Comparison of ENCODE assay signal across 29 cellular contexts in genomic region chr9:129692534-129692933, GRCh38. TPM values are rescaled to one million over a fixed set of nuclear protein-coding genes. Genes with fewer than 3 reads are reported as not detected.
"Had no signal": no experiment of that assay in that cellular context is flagged by ENCODE, and none has a peak within 500 bp of the region (broad histone marks: within the 10 kb centered on the region; RNA-seq: fewer than 3 reads in every experiment).

No MANE protein-coding gene starts in this region.

- H3K4me3 ChIP-seq: adrenal gland, coronary artery, dorsolateral prefrontal cortex had no signal

- FAIRE-seq: astrocyte, bronchial epithelial cell, frontal cortex had no signal

- ATAC-seq: activated CD4-positive, alpha-beta T cell treated with anti-CD3 and anti-CD28 coated beads for 36 hours; activated CD8-positive, alpha-beta memory T cell treated with anti-CD3 and anti-CD28 coated beads, Interleukin-2, amount 10 ng/mL, durations not matched to agents 7 days and 5 days; activated CD8-positive, alpha-beta T cell treated with anti-CD3 and anti-CD28 coated beads, Interleukin-2, amount 10 ng/mL, durations not matched to agents 7 days and 5 days; activated naive CD8-positive, alpha-beta T cell treated with anti-CD3 and anti-CD28 coated beads, Interleukin-2, amount 50 U/mL, for 24 hours; esophagus mucosa had no signal

- H3K27ac ChIP-seq: adrenal gland, brain microvascular endothelial cell, coronary artery, dorsolateral prefrontal cortex had no signal

- H3K36me3 ChIP-seq: adrenal gland, brain microvascular endothelial cell had no signal

- DNase-seq: activated CD4-positive, alpha-beta memory T cell treated with anti-CD3 and anti-CD28 coated beads for 36 hours; activated CD4-positive, alpha-beta T cell treated with anti-CD3 and anti-CD28 coated beads for 36 hours; activated CD4-positive, alpha-beta T cell treated with anti-CD3 and anti-CD28 coated beads, Interleukin-2, amount 10 ng/mL, durations not matched to agents 24 days and 14 days; activated CD4-positive, CD25-positive, alpha-beta regulatory T cell; activated CD4-positive, CD25-positive, alpha-beta regulatory T cell treated with anti-CD3 and anti-CD28 coated beads, Interleukin-2, amount 50 U/mL, for 72 hours; activated CD8-positive, alpha-beta memory T cell treated with anti-CD3 and anti-CD28 coated beads, Interleukin-2, amount 10 ng/mL, durations not matched to agents 7 days and 5 days; activated CD8-positive, alpha-beta memory T cell treated with anti-CD3 and anti-CD28 coated beads, Interleukin-2, amount 50 U/mL, for 4 hours; activated CD8-positive, alpha-beta T cell treated with anti-CD3 and anti-CD28 coated beads, Interleukin-2, amount 10 ng/mL, durations not matched to agents 7 days and 5 days; activated effector memory CD4-positive, alpha-beta T cell treated with anti-CD3 and anti-CD28 coated beads, Interleukin-2, amount 50 U/mL, for 16 hours; activated naive CD4-positive, alpha-beta T cell treated with anti-CD3 and anti-CD28 coated beads for 36 hours; activated naive CD8-positive, alpha-beta T cell treated with anti-CD3 and anti-CD28 coated beads for 36 hours; activated naive CD8-positive, alpha-beta T cell treated with anti-CD3 and anti-CD28 coated beads, Interleukin-2, amount 50 U/mL, for 24 hours; activated T-cell treated with anti-CD3 and anti-CD28 coated beads, Interleukin-2, amount 50 U/mL, for 1 hour; activated T-cell treated with anti-CD3 and anti-CD28 coated beads, Interleukin-2, amount 50 U/mL, for 48 hours; adrenal gland; amygdala; brain microvascular endothelial cell; dorsolateral prefrontal cortex; effector memory CD4-positive, alpha-beta T cell; endodermal cell; foreskin fibroblast; head of caudate nucleus; T-helper 2 cell had no signal

- H3K27me3 ChIP-seq: adrenal gland had no signal

- H3K9me3 ChIP-seq: adrenal gland had no signal

RNA-seq across cellular contexts. Expression of gene PRRX2, which starts 27.1 kb away (rescaled TPM):
- total RNA-seq: astrocyte, bronchial epithelial cell, cerebellum, frontal cortex had no signal
